In genomic region chr4:157978680-157979361, GRCh38 we compare ENCODE assay signal across 8 cellular contexts.
A peak's percentile ranks its signal among the peaks of the same experiment; 100 is the strongest.
DNase-seq lines count a peak whose midpoint lies in the region; ATAC-seq and TF ChIP-seq lines count a peak whose summit lies in the region.

No MANE protein-coding gene starts in this region.

- H3K36me3 ChIP-seq in lung (ENCODE audit: control insufficient read depth in 2 of 2, insufficient read depth in 2 of 2, low read length in 2 of 2): no peaks in the 10 kb centered on the region

- no peaks in the 10 kb centered on the region for H3K36me3 Mint-ChIP-seq in T-helper 2 cell treated with Interferon-gamma antibody and Interleukin-4, amounts not matched to agents 5 μg/mL and 100 μg/mL, for 36 hours (ENCODE audit: low read depth)

- peak; percentile 33 for DNase-seq in AG04450 (ENCODE audit: low read depth, low spot score)
- peak; percentile 63 for DNase-seq in NCI-H1417 treated with DMSO at 0.1 percent for 48 hours (lab: John Stamatoyannopoulos, UW)
- peak; percentile 7 for DNase-seq in T-helper 2 cell treated with Interferon-gamma antibody and Interleukin-4, amounts not matched to agents 5 μg/mL and 100 μg/mL, for 36 hours (ENCODE audit: low spot score)
- DNase-seq in ecto neural progenitor cell (ENCODE audit: low spot score): peak; percentile 60
- DNase-seq in lung (ENCODE audit: low spot score): peak; percentile 34
- DNase-seq in substantia nigra (lab: John Stamatoyannopoulos, UW): peak in 45 of 49 donors; percentile 1 to 65 (median 25)

- H3K4me3 ChIP-seq in AG04450 (ENCODE audit: low read depth, low read length) (peak overlapping the region; percentile 11; the same call in 1 of the 2 replicates), lung (no peak overlapping the region)

- no peaks in the 10 kb centered on the region for H3K27me3 ChIP-seq in AG04450 (ENCODE audit: control insufficient read depth, insufficient read depth, low read length)
- no peaks in the 10 kb centered on the region for H3K27me3 ChIP-seq in lung (ENCODE audit: control insufficient read depth, insufficient read depth)

- H3K4me1 ChIP-seq in lung (ENCODE audit: control insufficient read depth in 2 of 2, insufficient read depth in 2 of 2, low read length in 2 of 2): no peaks in the 10 kb centered on the region

- POLR2A ChIA-PET in AG04450 (lab: Yijun Ruan, JAX): interaction anchor here (0.6 kb wide), 2 partner anchors 29 to 443 kb away, joined by 3 to 8 read pairs; no protein-coding TSS in a partner anchor

- no peaks in the 10 kb centered on the region for H3K9me3 ChIP-seq in AG04450 (ENCODE audit: control insufficient read depth, insufficient read depth, low read length)
- no peaks in the 10 kb centered on the region for H3K9me3 ChIP-seq in lung (ENCODE audit: control insufficient read depth in 2 of 2, insufficient read depth in 1 of 2, low read length in 1 of 2)

- ATAC-seq in GM18498 (IDR thresholded peaks at IDR 0.05; ENCODE audit: unreplicated experiment): peak; percentile 92
- peak; percentile 93 for ATAC-seq in HG02870 (IDR thresholded peaks at IDR 0.05; ENCODE audit: unreplicated experiment)
- ATAC-seq in lung (ENCODE audit: insufficient read depth, low FRiP score): peak; percentile 90

- no peaks in the 10 kb centered on the region for H3K27me3 Mint-ChIP-seq in T-helper 2 cell treated with Interferon-gamma antibody and Interleukin-4, amounts not matched to agents 5 μg/mL and 100 μg/mL, for 36 hours (ENCODE audit: low read depth)

- WGBS in lung, 2 donors: 9 to 10% methylated on average over 7 of the region's 7 CpGs

- no peak overlapping the region for H3K27ac Mint-ChIP-seq in T-helper 2 cell treated with Interferon-gamma antibody and Interleukin-4, amounts not matched to agents 5 μg/mL and 100 μg/mL, for 36 hours

- H3K9me3 Mint-ChIP-seq in T-helper 2 cell treated with Interferon-gamma antibody and Interleukin-4, amounts not matched to agents 5 μg/mL and 100 μg/mL, for 36 hours: no peaks in the 10 kb centered on the region

- no peaks in the 10 kb centered on the region for H3K4me1 Mint-ChIP-seq in T-helper 2 cell treated with Interferon-gamma antibody and Interleukin-4, amounts not matched to agents 5 μg/mL and 100 μg/mL, for 36 hours (ENCODE audit: low read depth)

- H3K4me3 Mint-ChIP-seq in T-helper 2 cell treated with Interferon-gamma antibody and Interleukin-4, amounts not matched to agents 5 μg/mL and 100 μg/mL, for 36 hours: no peak overlapping the region

- TF ChIP-seq CTCF in AG04450 (IDR thresholded peaks at IDR 0.05; ENCODE audit: low read depth, low read length): peak; percentile 89
- TF ChIP-seq CTCF in lung (IDR thresholded peaks at IDR 0.05; ENCODE audit: control extremely low read depth, extremely low read depth): peak; percentile 53

- H3K27ac ChIP-seq in AG04450 (ENCODE audit: low read depth, low read length): no peak overlapping the region
- H3K27ac ChIP-seq in lung (ENCODE audit: low read depth in 1 of 2, low read length in 1 of 2): no peak overlapping the region
- H3K27ac ChIP-seq in substantia nigra (ENCODE audit: low read depth, low read length, poor library complexity, severe bottlenecking): no peak overlapping the region

- CTCF ChIA-PET in AG04450 (lab: Charles Lee): interaction anchor here (0.5 to 3.6 kb wide), 15 partner anchors 10 to 1811 kb away, joined by 3 to 16 read pairs (median 4); partner anchors contain the start of gene GASK1B

Comparison
In these comparisons a context has a peak if more than half of its experiments do, and no peak if none do; other contexts are left out.
1. DNase-seq: peak in every context shown above with its lines; median percentile 63 in NCI-H1417 treated with DMSO at 0.1 percent for 48 hours; 60 in ecto neural progenitor cell; 34 in lung; 33 in AG04450; 25 in substantia nigra; 7 in T-helper 2 cell treated with Interferon-gamma antibody and Interleukin-4, amounts not matched to agents 5 μg/mL and 100 μg/mL, for 36 hours.